13 cellular contexts compared by ENCODE assay signal in genomic region chr16:22386976-22387375, GRCh38. TPM values are rescaled to one million over a fixed set of nuclear protein-coding genes. Genes with fewer than 3 reads are reported as not detected.
A peak's percentile ranks its signal among the peaks of the same experiment; 100 is the strongest.
DNase-seq lines count a peak whose midpoint lies in the region; ATAC-seq, FAIRE-seq and TF ChIP-seq lines count a peak whose summit lies in the region.
"Had no signal": no experiment of that assay in that cellular context is flagged by ENCODE, and none has a peak within 500 bp of the region (broad histone marks: within the 10 kb centered on the region; RNA-seq: fewer than 3 reads in every experiment).

No MANE protein-coding gene starts in this region.

- no peak for DNase-seq in left ventricle myocardium superior
- no peak for DNase-seq in heart left ventricle
- DNase-seq in astrocyte (ENCODE audit: low read depth), result peak; percentile 92
- DNase-seq in kidney glomerular epithelial cell (lab: John Stamatoyannopoulos, UW), result peak; percentile 87
- no peak for DNase-seq in aorta
- no peak for DNase-seq in GM10248 (ENCODE audit: extremely low spot score)
- no peak for DNase-seq in inferior parietal cortex (ENCODE audit: extremely low spot score)
- DNase-seq in GM12891 (ENCODE audit: insufficient read length, low spot score), result no peak
- DNase-seq: activated T-cell treated with anti-CD3 and anti-CD28 coated beads, Interleukin-2, amount 50 U/mL, for 4 hours; BE2C; NK-92 treated with Interleukin-12 subunit alpha and Interleukin-12 subunit beta, amount 100 ng/mL, for 24 hours; stimulated activated naive B cell treated with anti-CD40 and anti-IgM and Interleukin-4, amounts not matched to agents 10 μg/mL and 1 μg/mL and 100 μg/mL, for 72 hours had no signal

- no peak overlapping the region for H3K4me3 Mint-ChIP-seq in astrocyte (ENCODE audit: unreplicated experiment)
- H3K4me3 Mint-ChIP-seq: activated T-cell treated with anti-CD3 and anti-CD28 coated beads, Interleukin-2, amount 50 U/mL, for 4 hours; stimulated activated naive B cell treated with anti-CD40 and anti-IgM and Interleukin-4, amounts not matched to agents 10 μg/mL and 1 μg/mL and 100 μg/mL, for 72 hours had no signal

- no peaks in the 10 kb centered on the region for H3K36me3 Mint-ChIP-seq in astrocyte (ENCODE audit: low read depth, unreplicated experiment)

- no peaks in the 10 kb centered on the region for H3K9me3 Mint-ChIP-seq in astrocyte (ENCODE audit: unreplicated experiment)
- H3K9me3 Mint-ChIP-seq: activated T-cell treated with anti-CD3 and anti-CD28 coated beads, Interleukin-2, amount 50 U/mL, for 4 hours; stimulated activated naive B cell treated with anti-CD40 and anti-IgM and Interleukin-4, amounts not matched to agents 10 μg/mL and 1 μg/mL and 100 μg/mL, for 72 hours had no signal

- POLR2A ChIA-PET in GM10248 (lab: Yijun Ruan, JAX), result no interaction called here

- H3K4me1 Mint-ChIP-seq in astrocyte (ENCODE audit: low read depth, unreplicated experiment), result no peaks in the 10 kb centered on the region
- H3K4me1 Mint-ChIP-seq: stimulated activated naive B cell treated with anti-CD40 and anti-IgM and Interleukin-4, amounts not matched to agents 10 μg/mL and 1 μg/mL and 100 μg/mL, for 72 hours had no signal

- CTCF ChIA-PET in GM10248 (lab: Yijun Ruan, JAX), result interaction anchor here (1.4 to 1.7 kb wide), 2 partner anchors 11 to 12 kb away, joined by 4 read pairs; no protein-coding TSS in a partner anchor

- H3K27me3 ChIP-seq in heart left ventricle, result no peaks in the 10 kb centered on the region
- H3K27me3 ChIP-seq in astrocyte (ENCODE audit: insufficient read depth, low read length), result no peaks in the 10 kb centered on the region
- no peaks in the 10 kb centered on the region for H3K27me3 ChIP-seq in aorta (ENCODE audit: control insufficient read depth in 1 of 2, insufficient read depth in 2 of 2, low read length in 1 of 2)
- H3K27me3 ChIP-seq: BE2C had no signal

- peak overlapping the region; percentile 64 for H3K4me2 ChIP-seq in astrocyte (ENCODE audit: low read length)

- H3K27me3 Mint-ChIP-seq in astrocyte (ENCODE audit: low read depth, unreplicated experiment), result no peaks in the 10 kb centered on the region
- H3K27me3 Mint-ChIP-seq: stimulated activated naive B cell treated with anti-CD40 and anti-IgM and Interleukin-4, amounts not matched to agents 10 μg/mL and 1 μg/mL and 100 μg/mL, for 72 hours had no signal

- peak overlapping the region in 1 of 12 donors; percentile 19 for H3K27ac ChIP-seq in heart left ventricle
- peak overlapping the region; percentile 45 for H3K27ac ChIP-seq in astrocyte (ENCODE audit: low read depth, low read length)
- H3K27ac ChIP-seq in aorta (ENCODE audit: low read depth in 1 of 2, low read length in 2 of 2), result no peak overlapping the region

- intact Hi-C loops in left ventricle myocardium superior (cut with micrococcal nuclease) (no loop called here), heart left ventricle (cut with DNase I) (no loop called here), aorta (cut with DNase I) (no loop called here)

- H3K27ac Mint-ChIP-seq in astrocyte (ENCODE audit: unreplicated experiment), result no peak overlapping the region
- H3K27ac Mint-ChIP-seq: stimulated activated naive B cell treated with anti-CD40 and anti-IgM and Interleukin-4, amounts not matched to agents 10 μg/mL and 1 μg/mL and 100 μg/mL, for 72 hours had no signal

- H3K4me3 ChIP-seq in heart left ventricle, result no peak overlapping the region
- no peak overlapping the region for H3K4me3 ChIP-seq in astrocyte (ENCODE audit: insufficient read depth, low read depth, low read length)
- no peak overlapping the region for H3K4me3 ChIP-seq in aorta (ENCODE audit: low read length in 2 of 2)

- TF ChIP-seq CTCF in heart left ventricle (IDR thresholded peaks at IDR 0.05), result no peak
- TF ChIP-seq CTCF in astrocyte (IDR thresholded peaks at IDR 0.05; ENCODE audit: insufficient read depth, low read depth, low read length), result no peak
- TF ChIP-seq CTCF in GM10248 (IDR thresholded peaks at IDR 0.05; ENCODE audit: control extremely low read depth, extremely low read depth, low read depth, missing control alignments), result no peak

- H3K36me3 ChIP-seq in heart left ventricle (no peaks in the 10 kb centered on the region), astrocyte (ENCODE audit: insufficient read depth, low read length) (no peaks in the 10 kb centered on the region), aorta (ENCODE audit: control insufficient read depth in 1 of 2, insufficient read depth in 2 of 2, low read length in 1 of 2) (no peaks in the 10 kb centered on the region)
- H3K36me3 ChIP-seq: BE2C had no signal

- no peaks in the 10 kb centered on the region for H3K79me2 ChIP-seq in astrocyte (ENCODE audit: insufficient read depth, low read length)

- TF ChIP-seq POLR2A in heart left ventricle (IDR thresholded peaks at IDR 0.05) (no peak), GM12891 (IDR thresholded peaks at IDR 0.05; ENCODE audit: low read depth, low read length) (no peak)

- no peak overlapping the region for H3K9ac ChIP-seq in astrocyte (ENCODE audit: low read length)

- no peak overlapping the region for H2AFZ ChIP-seq in astrocyte (ENCODE audit: low read depth, low read length)

- H3K4me1 ChIP-seq in heart left ventricle, result peaks cover 0 to 8% (median 1%) of the 10 kb centered on the region in 12 donors
- peaks cover 4% of the 10 kb centered on the region for H3K4me1 ChIP-seq in astrocyte (ENCODE audit: insufficient read depth, low read length)
- no peaks in the 10 kb centered on the region for H3K4me1 ChIP-seq in aorta (ENCODE audit: control insufficient read depth in 1 of 2, insufficient read depth in 2 of 2, low read length in 2 of 2)
- H3K4me1 ChIP-seq: BE2C had no signal

- no peaks in the 10 kb centered on the region for H3K9me3 ChIP-seq in heart left ventricle
- no peaks in the 10 kb centered on the region for H3K9me3 ChIP-seq in astrocyte (ENCODE audit: insufficient read depth, low read depth, low read length)
- H3K9me3 ChIP-seq in aorta (ENCODE audit: control insufficient read depth, low read length), result no peaks in the 10 kb centered on the region
- H3K9me3 ChIP-seq: BE2C had no signal

- FAIRE-seq in astrocyte (lab: Jason Lieb, UNC), result peak; percentile 71
- no peak for FAIRE-seq in GM12891 (lab: Jason Lieb, UNC)
- FAIRE-seq: keratinocyte had no signal

- 45 to 58% (median 47%) methylated on average over 2 of the region's 2 CpGs for WGBS in heart left ventricle, 4 donors
- WGBS in aorta, 2 donors, result 13 to 26% methylated on average over 2 of the region's 2 CpGs

- ATAC-seq in left ventricle myocardium superior, result peak; percentile 27
- ATAC-seq in heart left ventricle, result no peak
- ATAC-seq in aorta (ENCODE audit: low FRiP score), result peak; percentile 59
- ATAC-seq: activated T-cell treated with anti-CD3 and anti-CD28 coated beads, Interleukin-2, amount 50 U/mL, for 4 hours; stimulated activated naive B cell treated with anti-CD40 and anti-IgM and Interleukin-4, amounts not matched to agents 10 μg/mL and 1 μg/mL and 100 μg/mL, for 72 hours had no signal

- H4K20me1 ChIP-seq in astrocyte (ENCODE audit: insufficient read depth, low read length), result no peaks in the 10 kb centered on the region

TF ChIP-seq in GM12891, 5 proteins besides CTCF, POLR2A, EP300 and RAD21:
- TF ChIP-seq SPI1 (IDR thresholded peaks at IDR 0.05; ENCODE audit: low read depth, low read length) (no peak), TAF1 (IDR thresholded peaks at IDR 0.05; ENCODE audit: low read depth, low read length) (no peak), PAX5 (IDR thresholded peaks at IDR 0.05; ENCODE audit: insufficient read depth, low read length, severe bottlenecking) (no peak), POLR2AphosphoS5 (IDR thresholded peaks at IDR 0.05; ENCODE audit: low read depth, low read length) (no peak), POU2F2 (IDR thresholded peaks at IDR 0.05; ENCODE audit: low read depth, low read length) (no peak)
TF ChIP-seq in GM12891: peak in this region for 0.

RNA-seq across cellular contexts. Expression of gene CDR2, which starts 12.6 kb away (rescaled TPM):
- total RNA-seq in left ventricle myocardium superior (5.3 TPM), heart left ventricle (10 to 100 TPM in 1 of 9 donors, 1 to 10 TPM in 8; 4.7 to 12.4 (median 6.0) TPM), astrocyte (56.5 and 57.6 TPM in 2 replicates), aorta (10 to 100 TPM; 34.7 to 37.9 TPM)
- polyA plus RNA-seq in heart left ventricle (1 to 10 TPM; 3.7 to 8.4 TPM), aorta (10 to 100 TPM; 26.4 to 27.9 TPM)
- 10.7 TPM for polyA plus RNA-seq in GM12891 (2012; ENCODE audit: low read depth, missing spikeins)

Comparison
In these comparisons a context has a peak if more than half of its experiments do, and no peak if none do; other contexts are left out.
1. ATAC-seq: peak in left ventricle myocardium superior (single experiment) and aorta (single experiment); none in heart left ventricle (0 of 4).
2. DNase-seq: peak in astrocyte (single experiment) and kidney glomerular epithelial cell (single experiment); none in left ventricle myocardium superior (single experiment), heart left ventricle (0 of 5), aorta (0 of 2), GM10248 (single experiment), inferior parietal cortex (single experiment) and GM12891 (single experiment).